8 cellular contexts compared by ENCODE assay signal in genomic region chr4:6909113-6909969, GRCh38. TPM values are rescaled to one million over a fixed set of nuclear protein-coding genes. Genes with fewer than 3 reads are reported as not detected.
DNase-seq lines count a peak whose midpoint lies in the region; ATAC-seq and TF ChIP-seq lines count a peak whose summit lies in the region.

TBC1D14 (plus strand) TSS chr4:6909826; CDS start chr4:6923390, 13,564 bp downstream.

- H2AFZ ChIP-seq in SK-N-SH (ENCODE audit: low read depth) = peak within 1 kb of the TSS; percentile 89

- no peak; a peak in 1 of 4 replicates for TF ChIP-seq EP300 in SK-N-SH (IDR thresholded peaks at IDR 0.05; ENCODE audit: borderline replicate concordance in 1 of 2, low read depth in 1 of 2, low read length in 1 of 2)

- H3K9me2 ChIP-seq in SK-N-SH = no peaks in the 10 kb centered on the region

- no peaks in the 10 kb centered on the region for H3F3A ChIP-seq in SK-N-SH (replicated peaks; ENCODE audit: insufficient read depth)

- H3K27ac Mint-ChIP-seq in osteocyte (ENCODE audit: unreplicated experiment) = peak within 1 kb of the TSS; percentile 82

- H3K27me3 Mint-ChIP-seq in osteocyte (ENCODE audit: unreplicated experiment) = peaks cover 4% of the 10 kb centered on the region

- peak; percentile 87 for ATAC-seq in thoracic aorta (ENCODE audit: insufficient number of reproducible peaks, low FRiP score, low read depth)

- H3K4me3 ChIP-seq in LNCaP clone FGC (ENCODE audit: low read depth, low read length) (peak within 1 kb of the TSS; percentile 75), SK-N-SH (ENCODE audit: low read depth in 2 of 2, low read length in 1 of 2) (peak within 1 kb of the TSS; percentile 83 to 91), thoracic aorta (peak within 1 kb of the TSS; percentile 98)

- no peaks in the 10 kb centered on the region for H3K36me3 Mint-ChIP-seq in osteocyte (ENCODE audit: unreplicated experiment)

- H3K9ac ChIP-seq in SK-N-SH = peak within 1 kb of the TSS; percentile 98

- POLR2A ChIA-PET in SK-N-SH (lab: Yijun Ruan, JAX) = interaction anchor here (0.6 to 1.8 kb wide), 15 partner anchors 8 to 711 kb away, joined by 3 to 10 read pairs (median 3); partner anchors contain the start of genes BLOC1S4, GRPEL1, KIAA0232 and TADA2B

- no peaks in the 10 kb centered on the region for H4K20me1 ChIP-seq in SK-N-SH (ENCODE audit: insufficient read depth)

- no peaks in the 10 kb centered on the region for H3K9me3 ChIP-seq in SK-N-SH
- H3K9me3 ChIP-seq in thoracic aorta = no peaks in the 10 kb centered on the region

- peak within 1 kb of the TSS; percentile 100 for H3K4me2 ChIP-seq in SK-N-SH

- peaks cover 14% of the 10 kb centered on the region for H3K79me2 ChIP-seq in SK-N-SH (ENCODE audit: insufficient read depth)

- WGBS in SK-N-SH (ENCODE audit: low lambda C conversion rate) = 1% methylated on average over 12 of the region's 108 CpGs

- no peaks in the 10 kb centered on the region for H3K9me3 Mint-ChIP-seq in osteocyte (ENCODE audit: unreplicated experiment)

- no peak for TF ChIP-seq RAD21 in SK-N-SH (IDR thresholded peaks at IDR 0.05; ENCODE audit: low read length)

- TF ChIP-seq CTCF in LNCaP clone FGC (IDR thresholded peaks at IDR 0.05; ENCODE audit: control insufficient read depth, extremely low read depth, insufficient read depth) = no peak
- TF ChIP-seq CTCF in SK-N-SH (IDR thresholded peaks at IDR 0.05) = peak; percentile 31
- TF ChIP-seq CTCF in osteocyte (IDR thresholded peaks at IDR 0.05) = peak; percentile 32
- TF ChIP-seq CTCF in thoracic aorta (IDR thresholded peaks at IDR 0.05) = peak; percentile 22

- peak; percentile 98 for DNase-seq in GM03348 (ENCODE audit: low spot score)
- peak; percentile 80 for DNase-seq in H4 (ENCODE audit: low spot score)
- peak; percentile 50 for DNase-seq in LNCaP clone FGC (ENCODE audit: low read depth)
- DNase-seq in SK-N-SH = peak; percentile 98
- DNase-seq in activated naive CD4-positive, alpha-beta T cell treated with anti-CD3 and anti-CD28 coated beads, Interleukin-2, amount 50 U/mL, for 16 hours = peak; percentile 89
- no peak for DNase-seq in glomerular endothelial cell (ENCODE audit: extremely low read depth, low read depth, low spot score)
- DNase-seq in osteocyte (ENCODE audit: extremely low spot score, unreplicated experiment) = peak; percentile 95
- peak; percentile 51 for DNase-seq in thoracic aorta (ENCODE audit: low spot score)

- H3K4me3 Mint-ChIP-seq in osteocyte (ENCODE audit: unreplicated experiment) = peak within 1 kb of the TSS; percentile 90

- CTCF ChIA-PET in SK-N-SH (lab: Yijun Ruan, JAX) = interaction anchor here (0.6 to 3.1 kb wide), 16 partner anchors 24 to 242 kb away, joined by 3 to 24 read pairs (median 4); partner anchors contain the start of gene TADA2B

- peaks cover 0 to 26% of the 10 kb centered on the region in 2 experiments; a peak in 1 of 4 replicates for H3K4me1 ChIP-seq in SK-N-SH (ENCODE audit: control insufficient read depth in 1 of 2, insufficient read depth in 2 of 2, low read depth in 1 of 2, low read length in 1 of 2)
- H3K4me1 ChIP-seq in thoracic aorta (ENCODE audit: control insufficient read depth in 1 of 2, low read depth in 2 of 2) = peaks cover 23 to 40% of the 10 kb centered on the region in 2 donors

- H3K27me3 ChIP-seq in SK-N-SH (ENCODE audit: insufficient read depth) = no peaks in the 10 kb centered on the region
- H3K27me3 ChIP-seq in thoracic aorta (replicated peaks; ENCODE audit: insufficient read depth) = no peaks in the 10 kb centered on the region

- peak within 1 kb of the TSS; percentile 93 to 95 for H3K27ac ChIP-seq in SK-N-SH (ENCODE audit: low read depth in 2 of 2, low read length in 1 of 2)
- H3K27ac ChIP-seq in thoracic aorta = peak within 1 kb of the TSS; percentile 98 to 99

- peaks cover 21% of the 10 kb centered on the region for H3K4me1 Mint-ChIP-seq in osteocyte (ENCODE audit: unreplicated experiment)

- H3K36me3 ChIP-seq in SK-N-SH (replicated peaks in 1 of 2; ENCODE audit: control insufficient read depth in 1 of 2, insufficient read depth in 2 of 2, low read length in 1 of 2) (no peaks in the 10 kb centered on the region), thoracic aorta (no peaks in the 10 kb centered on the region)

TF ChIP-seq in SK-N-SH, 30 proteins besides CTCF, POLR2A, EP300 and RAD21 (continues in another document):
- TF ChIP-seq SIN3A (IDR thresholded peaks at IDR 0.05; ENCODE audit: borderline replicate concordance, low read depth, low read length) (no peak), EZH2phosphoT487 (IDR thresholded peaks at IDR 0.05; ENCODE audit: borderline replicate concordance, low read depth) (no peak), MAX (IDR thresholded peaks at IDR 0.05; ENCODE audit: low read depth) (no peak), NFIC (IDR thresholded peaks at IDR 0.05; ENCODE audit: borderline replicate concordance) (no peak; the same call in 1 of the 2 replicates), NRF1 (IDR thresholded peaks at IDR 0.05; ENCODE audit: low read depth, low read length) (peak; percentile 64), CHD2 (IDR thresholded peaks at IDR 0.05; ENCODE audit: low read length, partially characterized antibody) (peak; percentile 76), GABPA (IDR thresholded peaks at IDR 0.05; ENCODE audit: low read depth) (no peak), ZBTB33 (IDR thresholded peaks at IDR 0.05; ENCODE audit: borderline replicate concordance, low read depth) (no peak), TEAD4 (IDR thresholded peaks at IDR 0.05; ENCODE audit: borderline replicate concordance, insufficient read depth) (no peak), FOSL2 (IDR thresholded peaks at IDR 0.05; ENCODE audit: borderline replicate concordance, low read depth) (no peak), JUND (IDR thresholded peaks at IDR 0.05) (no peak), MEF2A (IDR thresholded peaks at IDR 0.05; ENCODE audit: borderline replicate concordance, low read depth) (no peak), YY1 (IDR thresholded peaks at IDR 0.05; ENCODE audit: low read depth) (peak; percentile 98), REST (IDR thresholded peaks at IDR 0.05; ENCODE audit: low read depth, low read length) (no peak; the same call in 1 of the 2 replicates), RXRA (IDR thresholded peaks at IDR 0.05; ENCODE audit: borderline replicate concordance, low read depth) (no peak), USF2 (IDR thresholded peaks at IDR 0.05; ENCODE audit: borderline replicate concordance, low read depth, low read length) (no peak), ELF1 (IDR thresholded peaks at IDR 0.05) (peak; percentile 83)

RNA-seq across cellular contexts. Expression of gene TBC1D14, which starts in this region (rescaled TPM):
- total RNA-seq in H4 (2014; rRNA removed; shearing (Covaris generic)) = 38.9 and 43.0 TPM in 2 replicates
- polyA plus RNA-seq in SK-N-SH (2012; rRNA removed) = 39.5 and 42.6 TPM in 2 replicates
- polyA plus RNA-seq in SK-N-SH (2012; cell fraction: cytosol; rRNA removed) = 36.7 and 40.6 TPM in 2 replicates
- 33.3 and 35.7 TPM in 2 replicates for polyA plus RNA-seq in SK-N-SH (2012; cell fraction: nucleus; rRNA removed)
- total RNA-seq in glomerular endothelial cell (21.6 and 22.0 TPM in 2 replicates), osteocyte (31.0 and 33.2 TPM in 2 replicates), thoracic aorta (10 to 100 TPM; 46.7 to 49.9 TPM)
